Comparison of ENCODE assay signal across 9 cellular contexts in the genomic region with DNA sequence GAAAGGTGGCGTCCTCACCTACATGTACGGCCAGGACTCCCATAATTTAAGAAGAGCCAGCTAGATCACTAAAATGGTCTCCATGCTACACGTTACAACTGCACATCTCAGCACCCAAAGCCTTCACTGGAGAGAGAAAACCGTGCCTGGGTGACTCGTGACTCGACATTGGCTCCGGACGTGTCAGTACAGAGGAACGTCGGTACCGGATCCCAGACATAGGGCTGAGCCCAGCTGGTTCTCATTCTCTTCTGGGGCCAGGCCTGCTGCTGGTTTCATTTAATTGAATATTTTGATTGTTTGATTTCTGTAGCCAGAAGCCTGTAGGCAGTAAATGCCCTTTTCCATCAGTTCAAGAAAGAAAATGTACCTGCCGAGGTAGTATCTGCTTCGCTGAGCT.
DNase-seq lines count a peak whose midpoint lies in the region; ATAC-seq, FAIRE-seq and TF ChIP-seq lines count a peak whose summit lies in the region.
"Had no signal": no experiment of that assay in that cellular context is flagged by ENCODE, and none has a peak within 500 bp of the region (broad histone marks: within the 10 kb centered on the region; RNA-seq: fewer than 3 reads in every experiment).

No MANE protein-coding gene starts in this region.

- H3K27me3 ChIP-seq in bronchial epithelial cell (ENCODE audit: control insufficient read depth, insufficient read depth, low read length) = no peaks in the 10 kb centered on the region
- no peaks in the 10 kb centered on the region for H3K27me3 ChIP-seq in rectal smooth muscle tissue (ENCODE audit: control insufficient read depth, insufficient read depth, low read length)

- peaks cover 9% of the 10 kb centered on the region for H3K4me1 ChIP-seq in rectal smooth muscle tissue (ENCODE audit: control insufficient read depth, insufficient read depth, low read length)
- H3K4me1 ChIP-seq: prostate gland had no signal

- H3K27ac ChIP-seq in rectal smooth muscle tissue (ENCODE audit: low read depth, low read length) = peak overlapping the region; percentile 43
- H3K27ac ChIP-seq: prostate gland had no signal

- FAIRE-seq in bronchial epithelial cell (lab: Jason Lieb, UNC) = no peak
- no peak for FAIRE-seq in GM19239 (lab: Jason Lieb, UNC)

- H3K36me3 ChIP-seq in bronchial epithelial cell (ENCODE audit: control insufficient read depth, insufficient read depth, low read length) = no peaks in the 10 kb centered on the region
- no peaks in the 10 kb centered on the region for H3K36me3 ChIP-seq in rectal smooth muscle tissue (ENCODE audit: control insufficient read depth, insufficient read depth, low read length)
- H3K36me3 ChIP-seq: prostate gland had no signal

- H3K4me3 ChIP-seq in bronchial epithelial cell (ENCODE audit: low read depth, low read length) (no peak overlapping the region), rectal smooth muscle tissue (ENCODE audit: low read length) (peak overlapping the region; percentile 22)
- H3K4me3 ChIP-seq: prostate gland had no signal

- no peak overlapping the region for H3K9ac ChIP-seq in rectal smooth muscle tissue (ENCODE audit: low read length)

- peak; percentile 56 for DNase-seq in GM04503 (ENCODE audit: low read depth)
- peak; percentile 27 for DNase-seq in bronchial epithelial cell (ENCODE audit: low read depth)
- DNase-seq in NCI-H1417 treated with DMSO at 0.1 percent for 48 hours (lab: John Stamatoyannopoulos, UW) = no peak
- no peak for DNase-seq in SW480 (ENCODE audit: low spot score)
- no peak for DNase-seq in GM19239 (ENCODE audit: insufficient read length, low spot score)

- ATAC-seq in HG03064 (IDR thresholded peaks at IDR 0.05; ENCODE audit: low read depth, unreplicated experiment) (peak; percentile 23), GM18519 (IDR thresholded peaks at IDR 0.05; ENCODE audit: low FRiP score, unreplicated experiment) (no peak)

- no peak for TF ChIP-seq CTCF in bronchial epithelial cell (IDR thresholded peaks at IDR 0.05; ENCODE audit: insufficient read depth, low read length, severe bottlenecking)

Comparison
In these comparisons a context has a peak if more than half of its experiments do, and no peak if none do; other contexts are left out.
1. DNase-seq: peak in GM04503 (single experiment) and bronchial epithelial cell (single experiment); none in NCI-H1417 treated with DMSO at 0.1 percent for 48 hours (single experiment), SW480 (single experiment) and GM19239 (single experiment).